Comparison of ENCODE assay signal across 17 cellular contexts in genomic region chr21:26112127-26112742, GRCh38. TPM values are rescaled to one million over a fixed set of nuclear protein-coding genes. Genes with fewer than 3 reads are reported as not detected.
A peak's percentile ranks its signal among the peaks of the same experiment; 100 is the strongest.
DNase-seq lines count a peak whose midpoint lies in the region; ATAC-seq and TF ChIP-seq lines count a peak whose summit lies in the region.
"Had no signal": no experiment of that assay in that cellular context is flagged by ENCODE, and none has a peak within 500 bp of the region (broad histone marks: within the 10 kb centered on the region; RNA-seq: fewer than 3 reads in every experiment).

No MANE protein-coding gene starts in this region.

- no peak overlapping the region for H3K27ac Mint-ChIP-seq in activated T-cell treated with anti-CD3 and anti-CD28 coated beads, Interleukin-2, amount 50 U/mL, for 72 hours
- H3K27ac Mint-ChIP-seq in activated T-cell treated with anti-CD3 and anti-CD28 coated beads, Interleukin-2, amount 50 U/mL, for 24 hours, result no peak overlapping the region
- H3K27ac Mint-ChIP-seq in CD8-positive, alpha-beta T cell, result no peak overlapping the region
- H3K27ac Mint-ChIP-seq: CD4-positive, CD25-positive, alpha-beta regulatory T cell; natural killer cell; stimulated activated naive B cell treated with anti-CD40 and anti-IgM and Interleukin-4, amounts not matched to agents 10 μg/mL and 1 μg/mL and 100 μg/mL, for 72 hours; T-cell had no signal

- peaks cover 4% of the 10 kb centered on the region for H3K4me1 Mint-ChIP-seq in activated T-cell treated with anti-CD3 and anti-CD28 coated beads, Interleukin-2, amount 50 U/mL, for 72 hours (ENCODE audit: low read depth)
- H3K4me1 Mint-ChIP-seq in activated T-cell treated with anti-CD3 and anti-CD28 coated beads, Interleukin-2, amount 50 U/mL, for 24 hours (ENCODE audit: low read depth), result peaks cover 29% of the 10 kb centered on the region
- H3K4me1 Mint-ChIP-seq in CD8-positive, alpha-beta T cell (ENCODE audit: low read depth), result peaks cover 3% of the 10 kb centered on the region
- H3K4me1 Mint-ChIP-seq: natural killer cell had no signal

- no peak for TF ChIP-seq CTCF in gastroesophageal sphincter (IDR thresholded peaks at IDR 0.05)
- TF ChIP-seq CTCF in CD8-positive, alpha-beta T cell (IDR thresholded peaks at IDR 0.05), result no peak

- peak in 1 of 2 donors; percentile 3 for DNase-seq in activated T-cell treated with anti-CD3 and anti-CD28 coated beads, Interleukin-2, amount 50 U/mL, for 72 hours
- DNase-seq in activated T-cell treated with anti-CD3 and anti-CD28 coated beads, Interleukin-2, amount 50 U/mL, for 24 hours, result no peak
- no peak for DNase-seq in CD8-positive, alpha-beta T cell
- DNase-seq: activated CD8-positive, alpha-beta memory T cell treated with anti-CD3 and anti-CD28 coated beads for 24 hours; CD4-positive, CD25-positive, alpha-beta regulatory T cell; mesenchymal stem cell; natural killer cell; NCI-H2029; psoas muscle; stimulated activated naive B cell treated with anti-CD40 and anti-IgM and Interleukin-4, amounts not matched to agents 10 μg/mL and 1 μg/mL and 100 μg/mL, for 72 hours; T-cell; WERI-Rb-1 had no signal

- CTCF ChIA-PET in CD8-positive, alpha-beta T cell (lab: Charles Lee), result no interaction called here

- TF ChIP-seq EP300 in gastroesophageal sphincter (IDR thresholded peaks at IDR 0.05), result no peak

- ATAC-seq in activated T-cell treated with anti-CD3 and anti-CD28 coated beads, Interleukin-2, amount 50 U/mL, for 72 hours (replicated peaks in 1 of 2), result peak; percentile 36 to 94
- ATAC-seq in gastroesophageal sphincter, result no peak
- ATAC-seq in GM18907 (IDR thresholded peaks at IDR 0.05; ENCODE audit: unreplicated experiment), result no peak
- ATAC-seq in CD8-positive, alpha-beta T cell, result no peak
- no peak for ATAC-seq in HG03135 (IDR thresholded peaks at IDR 0.05; ENCODE audit: unreplicated experiment)
- ATAC-seq: natural killer cell; psoas muscle; stimulated activated naive B cell treated with anti-CD40 and anti-IgM and Interleukin-4, amounts not matched to agents 10 μg/mL and 1 μg/mL and 100 μg/mL, for 72 hours; T-cell had no signal

- intact Hi-C loops in CD8-positive, alpha-beta T cell (cut with DNase I, micrococcal nuclease), result no loop called here

- H3K9ac ChIP-seq in stomach smooth muscle (ENCODE audit: low read length in 2 of 2), result no peak overlapping the region

- POLR2A ChIA-PET in CD8-positive, alpha-beta T cell (lab: Charles Lee), result no interaction called here

- H3K27me3 Mint-ChIP-seq in activated T-cell treated with anti-CD3 and anti-CD28 coated beads, Interleukin-2, amount 50 U/mL, for 72 hours (ENCODE audit: low read depth), result no peaks in the 10 kb centered on the region
- H3K27me3 Mint-ChIP-seq in activated T-cell treated with anti-CD3 and anti-CD28 coated beads, Interleukin-2, amount 50 U/mL, for 24 hours, result no peaks in the 10 kb centered on the region
- H3K27me3 Mint-ChIP-seq in CD8-positive, alpha-beta T cell (ENCODE audit: low read depth), result no peaks in the 10 kb centered on the region
- H3K27me3 Mint-ChIP-seq: CD4-positive, CD25-positive, alpha-beta regulatory T cell; stimulated activated naive B cell treated with anti-CD40 and anti-IgM and Interleukin-4, amounts not matched to agents 10 μg/mL and 1 μg/mL and 100 μg/mL, for 72 hours; T-cell had no signal

- H3K36me3 Mint-ChIP-seq in activated T-cell treated with anti-CD3 and anti-CD28 coated beads, Interleukin-2, amount 50 U/mL, for 72 hours (ENCODE audit: insufficient read depth in 2 of 2), result peaks cover 3 to 4% of the 10 kb centered on the region in 2 donors
- H3K36me3 Mint-ChIP-seq in activated T-cell treated with anti-CD3 and anti-CD28 coated beads, Interleukin-2, amount 50 U/mL, for 24 hours (ENCODE audit: low read depth), result peaks cover 40% of the 10 kb centered on the region
- peaks cover 11% of the 10 kb centered on the region for H3K36me3 Mint-ChIP-seq in CD8-positive, alpha-beta T cell
- H3K36me3 Mint-ChIP-seq: natural killer cell had no signal

- no peaks in the 10 kb centered on the region for H3K27me3 ChIP-seq in gastroesophageal sphincter
- H3K27me3 ChIP-seq in stomach smooth muscle (ENCODE audit: control insufficient read depth in 1 of 2, insufficient read depth in 2 of 2, low read length in 2 of 2), result no peaks in the 10 kb centered on the region
- H3K27me3 ChIP-seq in CD8-positive, alpha-beta T cell (ENCODE audit: insufficient read depth, low read length), result no peaks in the 10 kb centered on the region

- WGBS in gastroesophageal sphincter (ENCODE audit: low coverage in 1 of 2), 2 donors, result 75 to 80% methylated on average over 5 to 7 of the region's 7 CpGs

- H3K4me3 ChIP-seq in gastroesophageal sphincter, result no peak overlapping the region
- no peak overlapping the region for H3K4me3 ChIP-seq in stomach smooth muscle (ENCODE audit: low read length in 2 of 2)
- H3K4me3 ChIP-seq in CD8-positive, alpha-beta T cell (ENCODE audit: low read depth, low read length), result no peak overlapping the region
- H3K4me3 ChIP-seq: psoas muscle had no signal

- H3K36me3 ChIP-seq in gastroesophageal sphincter (peaks cover 0 to 11% of the 10 kb centered on the region in 2 donors), stomach smooth muscle (ENCODE audit: control insufficient read depth in 2 of 2, insufficient read depth in 2 of 2, low read length in 2 of 2) (peaks cover 0 to 2% of the 10 kb centered on the region in 2 donors)
- H3K36me3 ChIP-seq in CD8-positive, alpha-beta T cell (ENCODE audit: insufficient read depth, low read length), result no peaks in the 10 kb centered on the region

- no peaks in the 10 kb centered on the region for H3K9me3 ChIP-seq in gastroesophageal sphincter
- H3K9me3 ChIP-seq in stomach smooth muscle (ENCODE audit: control insufficient read depth in 2 of 2, low read length in 2 of 2), result no peaks in the 10 kb centered on the region
- H3K9me3 ChIP-seq in CD8-positive, alpha-beta T cell (ENCODE audit: low read length), result no peaks in the 10 kb centered on the region
- H3K9me3 ChIP-seq: psoas muscle had no signal

- H3K4me3 Mint-ChIP-seq in activated T-cell treated with anti-CD3 and anti-CD28 coated beads, Interleukin-2, amount 50 U/mL, for 72 hours, result no peak overlapping the region
- no peak overlapping the region for H3K4me3 Mint-ChIP-seq in activated T-cell treated with anti-CD3 and anti-CD28 coated beads, Interleukin-2, amount 50 U/mL, for 24 hours
- no peak overlapping the region for H3K4me3 Mint-ChIP-seq in CD8-positive, alpha-beta T cell
- H3K4me3 Mint-ChIP-seq: CD4-positive, CD25-positive, alpha-beta regulatory T cell; natural killer cell; stimulated activated naive B cell treated with anti-CD40 and anti-IgM and Interleukin-4, amounts not matched to agents 10 μg/mL and 1 μg/mL and 100 μg/mL, for 72 hours; T-cell had no signal

- H3K9me3 Mint-ChIP-seq in activated T-cell treated with anti-CD3 and anti-CD28 coated beads, Interleukin-2, amount 50 U/mL, for 72 hours, result no peaks in the 10 kb centered on the region
- H3K9me3 Mint-ChIP-seq in activated T-cell treated with anti-CD3 and anti-CD28 coated beads, Interleukin-2, amount 50 U/mL, for 24 hours, result no peaks in the 10 kb centered on the region
- H3K9me3 Mint-ChIP-seq in CD8-positive, alpha-beta T cell, result no peaks in the 10 kb centered on the region
- H3K9me3 Mint-ChIP-seq: natural killer cell, T-cell had no signal

- TF ChIP-seq POLR2A in gastroesophageal sphincter (IDR thresholded peaks at IDR 0.05), result no peak

- peaks cover 5 to 46% (median 24%) of the 10 kb centered on the region in 3 donors for H3K4me1 ChIP-seq in gastroesophageal sphincter
- peaks cover 10% of the 10 kb centered on the region for H3K4me1 ChIP-seq in stomach smooth muscle (ENCODE audit: control insufficient read depth, insufficient read depth, low read length)
- no peaks in the 10 kb centered on the region for H3K4me1 ChIP-seq in CD8-positive, alpha-beta T cell (ENCODE audit: insufficient read depth, low read length)
- H3K4me1 ChIP-seq: psoas muscle had no signal

- H3K27ac ChIP-seq in angular gyrus (ENCODE audit: low read depth, low read length) (peak overlapping the region; percentile 34), gastroesophageal sphincter (peak overlapping the region in 3 of 4 donors; percentile 2 to 37 (median 17)), stomach smooth muscle (ENCODE audit: low read length) (peak overlapping the region; percentile 4)
- H3K27ac ChIP-seq in CD8-positive, alpha-beta T cell (ENCODE audit: low read depth, low read length), result no peak overlapping the region
- H3K27ac ChIP-seq: psoas muscle, WERI-Rb-1 had no signal

RNA-seq across cellular contexts. Expression of gene APP, which starts 58.3 kb away (rescaled TPM):
- 10 to 100 TPM; 37.2 to 45.0 TPM for total RNA-seq in activated T-cell treated with anti-CD3 and anti-CD28 coated beads, Interleukin-2, amount 50 U/mL, for 72 hours
- 100 to 1,000 TPM; 282 to 724 (median 545) TPM for total RNA-seq in gastroesophageal sphincter
- 10 to 100 TPM; 14.3 to 18.7 TPM for total RNA-seq in CD8-positive, alpha-beta T cell

Comparison
In these comparisons a context has a peak if more than half of its experiments do, and no peak if none do; other contexts are left out.
1. ATAC-seq: peak in activated T-cell treated with anti-CD3 and anti-CD28 coated beads, Interleukin-2, amount 50 U/mL, for 72 hours (2 of 2); none in gastroesophageal sphincter (single experiment), GM18907 (single experiment), CD8-positive, alpha-beta T cell (single experiment) and HG03135 (single experiment).
2. RNA of gene APP, which starts 58.3 kb away (total RNA-seq): 282 to 724 TPM in gastroesophageal sphincter; 37.2 to 45.0 TPM in activated T-cell treated with anti-CD3 and anti-CD28 coated beads, Interleukin-2, amount 50 U/mL, for 72 hours and 14.3 to 18.7 TPM in CD8-positive, alpha-beta T cell; every median in the first group is over 4 times any median in the second.